24 cellular contexts compared by ENCODE assay signal in genomic region chr5:27130587-27130986, GRCh38.
DNase-seq lines count a peak whose midpoint lies in the region; ATAC-seq and TF ChIP-seq lines count a peak whose summit lies in the region.
"Had no signal": no experiment of that assay in that cellular context is flagged by ENCODE, and none has a peak within 500 bp of the region (broad histone marks: within the 10 kb centered on the region; RNA-seq: fewer than 3 reads in every experiment).

No MANE protein-coding gene starts in this region.

- H3K27me3 ChIP-seq in left ventricle myocardium inferior (ENCODE audit: low read depth) (no peaks in the 10 kb centered on the region), SJCRH30 (no peaks in the 10 kb centered on the region)
- H3K27me3 ChIP-seq: hepatocyte, neutrophil, right atrium auricular region, SJSA1, suprapubic skin, vagina had no signal

- no peak overlapping the region for H3K27ac Mint-ChIP-seq in natural killer cell
- H3K27ac Mint-ChIP-seq: activated CD8-positive, alpha-beta T cell treated with anti-CD3 and anti-CD28 coated beads for 36 hours; activated naive CD4-positive, alpha-beta T cell treated with anti-CD3 and anti-CD28 coated beads, Interleukin-2, amount 10 ng/mL, durations not matched to agents 7 days and 5 days; activated T-cell treated with anti-CD3 and anti-CD28 coated beads, Interleukin-2, amount 50 U/mL, for 24 hours had no signal

- no peak overlapping the region for H3K4me3 Mint-ChIP-seq in natural killer cell
- H3K4me3 Mint-ChIP-seq: activated CD8-positive, alpha-beta T cell treated with anti-CD3 and anti-CD28 coated beads for 36 hours; activated naive CD4-positive, alpha-beta T cell treated with anti-CD3 and anti-CD28 coated beads, Interleukin-2, amount 10 ng/mL, durations not matched to agents 7 days and 5 days; activated T-cell treated with anti-CD3 and anti-CD28 coated beads, Interleukin-2, amount 50 U/mL, for 24 hours had no signal

- DNase-seq in left ventricle myocardium superior: no peak
- no peak for DNase-seq in left ventricle myocardium inferior
- DNase-seq in SJCRH30: peak in 1 of 2 experiments; percentile 26
- DNase-seq in iris pigment epithelial cell (ENCODE audit: low read depth): peak; percentile 21
- DNase-seq in stromal cell of bone marrow (ENCODE audit: low read depth): peak; percentile 41
- DNase-seq in NCI-H345 (lab: John Stamatoyannopoulos, UW): no peak
- no peak for DNase-seq in natural killer cell
- DNase-seq in left lobe of liver (ENCODE audit: low spot score): no peak
- DNase-seq: activated CD8-positive, alpha-beta T cell treated with anti-CD3 and anti-CD28 coated beads for 36 hours; activated naive CD4-positive, alpha-beta T cell treated with anti-CD3 and anti-CD28 coated beads, Interleukin-2, amount 10 ng/mL, durations not matched to agents 7 days and 5 days; activated T-cell treated with anti-CD3 and anti-CD28 coated beads, Interleukin-2, amount 50 U/mL, for 24 hours; foreskin fibroblast; H7; midbrain; NCI-H1694; NCI-H446; T-helper 2 cell had no signal

- no peaks in the 10 kb centered on the region for H3K4me1 Mint-ChIP-seq in natural killer cell
- H3K4me1 Mint-ChIP-seq: activated naive CD4-positive, alpha-beta T cell treated with anti-CD3 and anti-CD28 coated beads, Interleukin-2, amount 10 ng/mL, durations not matched to agents 7 days and 5 days had no signal

- no peak overlapping the region for H3K27ac ChIP-seq in left ventricle myocardium inferior (replicated peaks)
- H3K27ac ChIP-seq in SJCRH30: peak overlapping the region; percentile 36
- H3K27ac ChIP-seq: C4-2B, hepatocyte, neutrophil, right atrium auricular region, SJSA1, suprapubic skin, vagina had no signal

- intact Hi-C loops in left ventricle myocardium superior (cut with micrococcal nuclease): no loop called here
- intact Hi-C loops in left ventricle myocardium inferior (cut with micrococcal nuclease): no loop called here
- intact Hi-C loops in natural killer cell (cut with micrococcal nuclease): no loop called here

- H3K4me1 ChIP-seq in left ventricle myocardium inferior (no peaks in the 10 kb centered on the region), SJCRH30 (peaks cover 8% of the 10 kb centered on the region)
- H3K4me1 ChIP-seq: right atrium auricular region, SJSA1, suprapubic skin, vagina had no signal

- H3K36me3 Mint-ChIP-seq in natural killer cell: peaks cover 13% of the 10 kb centered on the region
- H3K36me3 Mint-ChIP-seq: activated naive CD4-positive, alpha-beta T cell treated with anti-CD3 and anti-CD28 coated beads, Interleukin-2, amount 10 ng/mL, durations not matched to agents 7 days and 5 days had no signal

- H3K9me3 ChIP-seq in left ventricle myocardium inferior (replicated peaks): peaks cover under 1% of the 10 kb centered on the region
- no peaks in the 10 kb centered on the region for H3K9me3 ChIP-seq in SJCRH30 (replicated peaks)
- H3K9me3 ChIP-seq: neutrophil, right atrium auricular region, SJSA1, suprapubic skin, vagina had no signal

- no peaks in the 10 kb centered on the region for H3K27me3 Mint-ChIP-seq in natural killer cell (ENCODE audit: low read depth in 2 of 2)
- H3K27me3 Mint-ChIP-seq: activated CD8-positive, alpha-beta T cell treated with anti-CD3 and anti-CD28 coated beads for 36 hours; activated naive CD4-positive, alpha-beta T cell treated with anti-CD3 and anti-CD28 coated beads, Interleukin-2, amount 10 ng/mL, durations not matched to agents 7 days and 5 days; activated T-cell treated with anti-CD3 and anti-CD28 coated beads, Interleukin-2, amount 50 U/mL, for 24 hours had no signal

- H3K36me3 ChIP-seq in left ventricle myocardium inferior: no peaks in the 10 kb centered on the region
- no peaks in the 10 kb centered on the region for H3K36me3 ChIP-seq in SJCRH30
- H3K36me3 ChIP-seq: neutrophil, right atrium auricular region, SJSA1, suprapubic skin, vagina had no signal

- H3K4me3 ChIP-seq in left ventricle myocardium inferior (no peak overlapping the region), SJCRH30 (no peak overlapping the region)
- H3K4me3 ChIP-seq: hepatocyte, right atrium auricular region, SJSA1, suprapubic skin, vagina had no signal

- peaks cover 12 to 23% of the 10 kb centered on the region in 2 donors for H3K9me3 Mint-ChIP-seq in natural killer cell

- TF ChIP-seq CTCF in left ventricle myocardium inferior (IDR thresholded peaks at IDR 0.05; ENCODE audit: borderline replicate concordance) (no peak), natural killer cell (IDR thresholded peaks at IDR 0.05) (no peak)

- ATAC-seq in left ventricle myocardium superior (peak; percentile 76), natural killer cell (no peak), left lobe of liver (no peak)
- ATAC-seq: activated CD8-positive, alpha-beta T cell treated with anti-CD3 and anti-CD28 coated beads for 36 hours had no signal

Comparison
In these comparisons a context has a peak if more than half of its experiments do, and no peak if none do; other contexts are left out.
1. DNase-seq: peak in iris pigment epithelial cell (single experiment) and stromal cell of bone marrow (single experiment); none in left ventricle myocardium superior (single experiment), left ventricle myocardium inferior (single experiment), NCI-H345 (single experiment), natural killer cell (single experiment) and left lobe of liver (single experiment).